Comparison of ENCODE assay signal across 24 cellular contexts in the genomic region with DNA sequence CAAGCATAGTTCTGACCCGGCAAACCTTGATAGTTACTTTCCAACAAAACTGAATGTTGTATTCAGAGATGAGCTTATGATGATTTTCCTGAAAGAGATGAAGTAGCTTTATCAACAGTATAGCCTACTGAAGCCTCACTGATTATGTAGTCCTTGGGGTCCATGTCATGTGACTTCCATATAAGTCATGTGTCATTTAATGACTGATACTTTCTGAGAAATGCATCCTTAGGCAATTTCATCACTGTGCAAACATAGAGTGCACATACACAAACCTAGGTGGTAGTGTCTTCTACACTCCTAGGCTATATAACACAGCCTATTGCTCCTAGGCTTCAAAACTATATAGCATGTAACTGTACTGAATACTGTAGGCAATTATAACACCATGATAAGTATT. TPM values are rescaled to one million over a fixed set of nuclear protein-coding genes. Genes with fewer than 3 reads are reported as not detected.
DNase-seq lines count a peak whose midpoint lies in the region; ATAC-seq and TF ChIP-seq lines count a peak whose summit lies in the region.
"Had no signal": no experiment of that assay in that cellular context is flagged by ENCODE, and none has a peak within 500 bp of the region (broad histone marks: within the 10 kb centered on the region; RNA-seq: fewer than 3 reads in every experiment).

No MANE protein-coding gene starts in this region.

- CTCF ChIA-PET in IMR-90 (lab: Yijun Ruan, JAX) = no interaction called here

- H3K18ac ChIP-seq in IMR-90 (ENCODE audit: low read depth, low read length) = no peak overlapping the region
- H3K18ac ChIP-seq in mesenchymal stem cell (ENCODE audit: low read depth in 1 of 2, low read length in 2 of 2) = no peak overlapping the region

- H3K27me3 Mint-ChIP-seq in activated T-helper 17 cell treated with anti-CD3 and anti-CD28 coated beads, Interleukin-2, amount 50 U/mL, for 72 hours = peaks cover 3% of the 10 kb centered on the region

- H3K79me1 ChIP-seq in IMR-90 (ENCODE audit: low read depth in 1 of 2, low read length in 2 of 2) (peaks cover 7 to 22% of the 10 kb centered on the region in 2 experiments; a peak in 3 of 4 replicates), mesenchymal stem cell (replicated peaks; ENCODE audit: low read length, poor library complexity, severe bottlenecking) (peaks cover 5% of the 10 kb centered on the region)

- H3K27me3 ChIP-seq in IMR-90 (ENCODE audit: control insufficient read depth, insufficient read depth, low read length) = no peaks in the 10 kb centered on the region
- no peaks in the 10 kb centered on the region for H3K27me3 ChIP-seq in mesenchymal stem cell (ENCODE audit: control insufficient read depth in 1 of 2, insufficient read depth in 1 of 2, low read length in 2 of 2)
- H3K27me3 ChIP-seq: neutrophil, transverse colon had no signal

- no peak overlapping the region for H2BK15ac ChIP-seq in IMR-90 (ENCODE audit: low read depth, low read length)
- H2BK15ac ChIP-seq in mesenchymal stem cell (ENCODE audit: low read depth, poor library complexity, severe bottlenecking) = no peak overlapping the region

- no peak overlapping the region for H3K56ac ChIP-seq in IMR-90 (ENCODE audit: extremely low read depth, insufficient read depth, low read length)

- H3K4me2 ChIP-seq in IMR-90 (ENCODE audit: low read depth, low read length) (no peak overlapping the region), mesenchymal stem cell (ENCODE audit: low read length, poor library complexity, severe bottlenecking) (no peak overlapping the region)
- H3K4me2 ChIP-seq: GM23338, KMS-11 had no signal

- H3K9me1 ChIP-seq in IMR-90 (ENCODE audit: insufficient read depth, low read length) = peaks cover 15% of the 10 kb centered on the region

- DNase-seq in NCI-H2227 (lab: John Stamatoyannopoulos, UW; ENCODE audit: unreplicated experiment) (peak; percentile 7), NCI-H2227 treated with DMSO at 0.1 percent for 48 hours (lab: John Stamatoyannopoulos, UW) (no peak), IMR-90 (no peak), mesenchymal stem cell (no peak)
- DNase-seq: 8988T; DMS79; GF-D8; HFFc6; mammary epithelial cell; NCI-H524 treated with DMSO at 0.1 percent for 48 hours; NK-92 treated with Interleukin-12 subunit alpha and Interleukin-12 subunit beta, amount 100 ng/mL, for 24 hours; psoas muscle; transverse colon had no signal

- H2BK12ac ChIP-seq in mesenchymal stem cell (ENCODE audit: low read length in 2 of 2) = no peak overlapping the region

- H4K8ac ChIP-seq in IMR-90 (ENCODE audit: low read depth in 2 of 2, low read length in 2 of 2) = no peak overlapping the region
- no peak overlapping the region for H4K8ac ChIP-seq in mesenchymal stem cell (ENCODE audit: low read length)

- POLR2A ChIA-PET in IMR-90 (lab: Charles Lee; ENCODE audit: unreplicated experiment) = interaction anchor here (0.6 kb wide), 1 partner anchor 106 kb away, joined by 3 read pairs; a partner anchor contains a TSS

- H2AK5ac ChIP-seq in IMR-90 (ENCODE audit: low read depth, low read length) = no peak overlapping the region
- H2AK5ac ChIP-seq in mesenchymal stem cell (ENCODE audit: low read length, severe bottlenecking) = no peak overlapping the region

- no peak for TF ChIP-seq RAD21 in IMR-90 (IDR thresholded peaks at IDR 0.05; ENCODE audit: low read length)

- H3K9me3 Mint-ChIP-seq in activated T-helper 17 cell treated with anti-CD3 and anti-CD28 coated beads, Interleukin-2, amount 50 U/mL, for 72 hours = no peaks in the 10 kb centered on the region
- H3K9me3 Mint-ChIP-seq: activated naive CD4-positive, alpha-beta T cell treated with anti-CD3 and anti-CD28 coated beads, Interleukin-2, amount 50 U/mL, for 72 hours; GM23338; HFFc6; T-helper 1 cell treated with Interleukin-12 subunit alpha and Interleukin-12 subunit beta and Interleukin-4 antibody, amounts not matched to agents 30 μg/mL and 1 μg/mL, for 36 hours had no signal

- no peak overlapping the region for H4K5ac ChIP-seq in IMR-90 (ENCODE audit: low read depth, low read length)

- no peak overlapping the region for H2BK20ac ChIP-seq in IMR-90 (ENCODE audit: low read depth, low read length)

- H3K27ac Mint-ChIP-seq in activated T-helper 17 cell treated with anti-CD3 and anti-CD28 coated beads, Interleukin-2, amount 50 U/mL, for 72 hours = no peak overlapping the region
- H3K27ac Mint-ChIP-seq: GM23338, HFFc6 had no signal

- H3K4me1 Mint-ChIP-seq in activated T-helper 17 cell treated with anti-CD3 and anti-CD28 coated beads, Interleukin-2, amount 50 U/mL, for 72 hours = peaks cover 9% of the 10 kb centered on the region

- dilution Hi-C loops in IMR-90 (cut with HindIII; ENCODE audit: low sequenced_read_pairs, unreplicated experiment) = no loop called here

- no peak for TF ChIP-seq CTCF in IMR-90 (conservative IDR thresholded peaks at IDR 0.05; ENCODE audit: low read depth, low read length)

- H3K23ac ChIP-seq in IMR-90 (ENCODE audit: low read depth, low read length) (no peak overlapping the region), mesenchymal stem cell (ENCODE audit: low read length in 2 of 2) (no peak overlapping the region)

- H3K9ac ChIP-seq in IMR-90 (ENCODE audit: low read depth, low read length) (no peak overlapping the region), mesenchymal stem cell (ENCODE audit: low read length) (peak overlapping the region; percentile 96)
- H3K9ac ChIP-seq: KMS-11 had no signal

- ATAC-seq in IMR-90 (ENCODE audit: low read depth) = no peak
- peak; percentile 25 for ATAC-seq in activated T-helper 17 cell treated with anti-CD3 and anti-CD28 coated beads, Interleukin-2, amount 50 U/mL, for 72 hours (replicated peaks)
- ATAC-seq in HG03095 (IDR thresholded peaks at IDR 0.05; ENCODE audit: unreplicated experiment) = no peak
- no peak for ATAC-seq in HG03378 (IDR thresholded peaks at IDR 0.05; ENCODE audit: unreplicated experiment)
- no peak for ATAC-seq in HG02678 (IDR thresholded peaks at IDR 0.05; ENCODE audit: unreplicated experiment)
- ATAC-seq: activated naive CD4-positive, alpha-beta T cell treated with anti-CD3 and anti-CD28 coated beads, Interleukin-2, amount 50 U/mL, for 72 hours; GM23338; psoas muscle had no signal

- H2BK5ac ChIP-seq in IMR-90 (ENCODE audit: low read depth, low read length, poor library complexity, severe bottlenecking) (no peak overlapping the region), mesenchymal stem cell (ENCODE audit: low read depth, low read length, poor library complexity, severe bottlenecking) (no peak overlapping the region)

- no peaks in the 10 kb centered on the region for H4K20me1 ChIP-seq in IMR-90 (ENCODE audit: insufficient read depth, low read length)

- no peaks in the 10 kb centered on the region for H3K36me3 ChIP-seq in IMR-90 (ENCODE audit: control insufficient read depth, insufficient read depth, low read length)
- no peaks in the 10 kb centered on the region for H3K36me3 ChIP-seq in mesenchymal stem cell (ENCODE audit: control insufficient read depth in 1 of 2, insufficient read depth in 2 of 2, low read depth in 1 of 2, low read length in 2 of 2)
- H3K36me3 ChIP-seq: neutrophil, transverse colon had no signal

- H2BK120ac ChIP-seq in IMR-90 (ENCODE audit: low read depth, low read length) = no peak overlapping the region
- H2BK120ac ChIP-seq in mesenchymal stem cell (ENCODE audit: low read depth, low read length) = no peak overlapping the region

- H3K27ac ChIP-seq in IMR-90 (ENCODE audit: insufficient read depth, low read length) (no peak overlapping the region), mesenchymal stem cell (ENCODE audit: low read length, poor library complexity, severe bottlenecking) (no peak overlapping the region)
- H3K27ac ChIP-seq: KMS-11, neutrophil, psoas muscle, transverse colon, VCaP had no signal

- H2AFZ ChIP-seq in IMR-90 (replicated peaks; ENCODE audit: low read length, poor library complexity) (no peak overlapping the region), mesenchymal stem cell (ENCODE audit: low read depth, low read length) (no peak overlapping the region)
- H2AFZ ChIP-seq: GM23338 had no signal

- BruUV-seq in IMR-90 (replicated peaks; lab: Mats Ljungman, UMichigan) = no TSS peak

- H3K4me3 ChIP-seq in IMR-90 (ENCODE audit: insufficient read depth, low read depth, low read length) = no peak overlapping the region
- H3K4me3 ChIP-seq in mesenchymal stem cell (ENCODE audit: insufficient read depth in 1 of 2, low read depth in 1 of 2, low read length in 2 of 2) = no peak overlapping the region
- H3K4me3 ChIP-seq: GM23338, psoas muscle, transverse colon had no signal

- peak overlapping the region; percentile 84 for H3K4me3 Mint-ChIP-seq in activated T-helper 17 cell treated with anti-CD3 and anti-CD28 coated beads, Interleukin-2, amount 50 U/mL, for 72 hours
- H3K4me3 Mint-ChIP-seq: GM23338; HFFc6; T-helper 1 cell treated with Interleukin-12 subunit alpha and Interleukin-12 subunit beta and Interleukin-4 antibody, amounts not matched to agents 30 μg/mL and 1 μg/mL, for 36 hours had no signal

- H3K4ac ChIP-seq in IMR-90 (ENCODE audit: low read depth, low read length) (no peak overlapping the region), mesenchymal stem cell (ENCODE audit: low read depth in 1 of 2, low read length in 2 of 2) (no peak overlapping the region)

- in situ Hi-C loops in IMR-90 (cut with MboI; ENCODE audit: low sequenced_read_pairs) = loop anchor here (5.0 to 10.0 kb wide), 2 partner anchors 52 to 174 kb away; a partner anchor contains a TSS

- H3K4me1 ChIP-seq in IMR-90 (ENCODE audit: control insufficient read depth, insufficient read depth, low read length) (peaks cover 16% of the 10 kb centered on the region), mesenchymal stem cell (ENCODE audit: control insufficient read depth, insufficient read depth, low read depth, low read length) (peaks cover 14% of the 10 kb centered on the region)

- peaks cover 6% of the 10 kb centered on the region for H3K36me3 Mint-ChIP-seq in activated T-helper 17 cell treated with anti-CD3 and anti-CD28 coated beads, Interleukin-2, amount 50 U/mL, for 72 hours (ENCODE audit: low read depth)
- H3K36me3 Mint-ChIP-seq: activated naive CD4-positive, alpha-beta T cell treated with anti-CD3 and anti-CD28 coated beads, Interleukin-2, amount 50 U/mL, for 72 hours had no signal

- H2AK9ac ChIP-seq in IMR-90 (replicated peaks; ENCODE audit: low read depth, low read length, poor library complexity) = no peak overlapping the region

- WGBS in IMR-90 (ENCODE audit: extremely low coverage in 2 of 2, insufficient read length in 1 of 2), 2 experiments = no CpG with 5 or more reads among the region's 1 CpG
- 89% methylated on average over 1 of the region's 1 CpG for WGBS in mesenchymal stem cell

- TF ChIP-seq POLR2A in IMR-90 (IDR thresholded peaks at IDR 0.05; ENCODE audit: low read depth, low read length) = no peak

- no peak overlapping the region for H3K14ac ChIP-seq in IMR-90 (replicated peaks; ENCODE audit: low read depth, low read length)
- H3K14ac ChIP-seq in mesenchymal stem cell (ENCODE audit: low read length in 2 of 2) = no peak overlapping the region

- intact Hi-C loops in IMR-90 (cut with micrococcal nuclease) = no loop called here

- H3K9me3 ChIP-seq in IMR-90 (ENCODE audit: control insufficient read depth, insufficient read depth, low read length) (no peaks in the 10 kb centered on the region), mesenchymal stem cell (ENCODE audit: control insufficient read depth, low read length) (no peaks in the 10 kb centered on the region)
- H3K9me3 ChIP-seq: neutrophil, psoas muscle, transverse colon had no signal

- H4K91ac ChIP-seq in IMR-90 (ENCODE audit: insufficient read depth, low read depth, low read length) (no peak overlapping the region), mesenchymal stem cell (ENCODE audit: low read length) (no peak overlapping the region)

RNA-seq across cellular contexts. Expression of a gene that starts 28.5 kb away (rescaled TPM):
- total RNA-seq in IMR-90 (2012; rRNA removed) = 1,144 and 1,420 TPM in 2 replicates
- 2,555 and 2,715 TPM in 2 replicates for polyA plus RNA-seq in IMR-90 (2012; rRNA removed)
- polyA plus RNA-seq in IMR-90 (2012; cell fraction: cytosol; rRNA removed) = 1,691 and 2,161 TPM in 2 replicates
- 639 and 1,093 TPM in 2 replicates for polyA plus RNA-seq in IMR-90 (2012; cell fraction: nucleus; rRNA removed; ENCODE audit: low replicate concordance)
- total RNA-seq in activated T-helper 17 cell treated with anti-CD3 and anti-CD28 coated beads, Interleukin-2, amount 50 U/mL, for 72 hours = 100 to 1,000 TPM; 277 to 363 TPM
- 532 TPM for polyA plus RNA-seq in mesenchymal stem cell (2013, experiment 1 of 2)
- 549 TPM for polyA plus RNA-seq in mesenchymal stem cell (2013, experiment 2 of 2)

RNA-seq across cellular contexts. Expression of a gene that starts 47.5 kb away (rescaled TPM):
- 2,389 and 2,832 TPM in 2 replicates for total RNA-seq in IMR-90 (2012; rRNA removed)
- 2,096 and 2,105 TPM in 2 replicates for polyA plus RNA-seq in IMR-90 (2012; rRNA removed)
- 1,171 and 1,948 TPM in 2 replicates for polyA plus RNA-seq in IMR-90 (2012; cell fraction: cytosol; rRNA removed)
- 888 and 932 TPM in 2 replicates for polyA plus RNA-seq in IMR-90 (2012; cell fraction: nucleus; rRNA removed; ENCODE audit: low replicate concordance)
- total RNA-seq in activated T-helper 17 cell treated with anti-CD3 and anti-CD28 coated beads, Interleukin-2, amount 50 U/mL, for 72 hours = 10 to 100 TPM; 57.9 to 72.6 TPM
- 656 TPM for polyA plus RNA-seq in mesenchymal stem cell (2013, experiment 1 of 2)
- polyA plus RNA-seq in mesenchymal stem cell (2013, experiment 2 of 2) = 667 TPM

RNA-seq across cellular contexts. Expression of a gene that starts 58.5 kb away (rescaled TPM):
- not detected in 2 replicates for total RNA-seq in IMR-90 (2012; rRNA removed)
- polyA plus RNA-seq in IMR-90 (2012; rRNA removed) = not detected in 2 replicates
- 0.02 TPM in 1 of 2 replicates, not detected in the other for polyA plus RNA-seq in IMR-90 (2012; cell fraction: cytosol; rRNA removed)
- polyA plus RNA-seq in IMR-90 (2012; cell fraction: nucleus; rRNA removed; ENCODE audit: low replicate concordance) = 0.29 and 0.49 TPM in 2 replicates
- under 1 TPM in 1 of 2 donors, not detected in 1; 0.32 TPM for total RNA-seq in activated T-helper 17 cell treated with anti-CD3 and anti-CD28 coated beads, Interleukin-2, amount 50 U/mL, for 72 hours
- polyA plus RNA-seq in mesenchymal stem cell (2013, experiment 1 of 2) = not detected
- polyA plus RNA-seq in mesenchymal stem cell (2013, experiment 2 of 2) = not detected
- total RNA-seq: activated naive CD4-positive, alpha-beta T cell treated with anti-CD3 and anti-CD28 coated beads, Interleukin-2, amount 50 U/mL, for 72 hours; endothelial cell of umbilical vein; HFFc6; psoas muscle had no signal
- polyA plus RNA-seq: endothelial cell of umbilical vein, mammary epithelial cell had no signal

Comparison
In these comparisons a context has a peak if more than half of its experiments do, and no peak if none do; other contexts are left out.
1. RNA of a gene that starts 47.5 kb away (total RNA-seq): 2,389 to 2,832 TPM in IMR-90; 57.9 to 72.6 TPM in activated T-helper 17 cell treated with anti-CD3 and anti-CD28 coated beads, Interleukin-2, amount 50 U/mL, for 72 hours; every median in the first group is over 10 times any median in the second.